ENCODE assay signal across 1 cellular context in the genomic region with DNA sequence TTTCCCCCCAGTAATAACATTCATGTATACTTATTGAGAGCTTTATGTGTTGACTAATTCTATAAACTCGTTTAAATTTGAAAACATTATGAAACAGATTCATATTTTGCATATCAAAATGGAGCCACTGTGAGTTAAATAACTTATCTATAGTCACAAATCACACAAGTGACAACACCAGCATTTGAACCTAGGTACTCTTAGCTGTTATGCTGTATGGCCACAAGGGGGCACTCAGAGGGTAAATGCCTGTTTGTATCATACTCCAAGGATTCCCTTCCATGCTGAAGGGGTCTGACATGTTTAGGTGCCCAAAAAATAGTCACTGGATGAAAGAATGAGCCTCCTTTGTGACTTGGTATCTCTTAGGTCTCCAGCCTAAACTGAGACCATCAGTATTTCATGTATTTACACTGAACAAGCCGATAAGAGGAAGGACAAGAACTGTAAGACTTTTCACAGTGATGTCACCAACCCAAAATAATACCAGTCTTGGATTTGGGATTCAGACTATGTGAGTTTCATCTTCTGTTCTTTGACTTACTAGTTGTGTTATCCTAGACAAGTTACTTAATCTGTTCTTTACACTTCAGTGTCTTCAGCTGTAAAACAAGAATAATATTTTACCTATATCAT.
A peak's percentile ranks its signal among the peaks of the same experiment; 100 is the strongest.
TF ChIP-seq lines count a peak whose summit lies in the region.

No MANE protein-coding gene starts in this region.

TF ChIP-seq in HepG2, 621 proteins besides CTCF, POLR2A, EP300 and RAD21:
- TF ChIP-seq STAG1 (CRISPR knock-in tag; IDR thresholded peaks at IDR 0.05) (peak; percentile 45), SMC3 (IDR thresholded peaks at IDR 0.05; ENCODE audit: low read length) (peak; percentile 66), HDAC2 (CRISPR knock-in tag; IDR thresholded peaks at IDR 0.05) (no peak), ZNF773 (CRISPR knock-in tag; IDR thresholded peaks at IDR 0.05; ENCODE audit: borderline replicate concordance) (no peak)
TF ChIP-seq in HepG2: peak in this region for 2.
